ENCODE assay signal across 8 cellular contexts in genomic region chr3:124837065-124837464, GRCh38. TPM values are rescaled to one million over a fixed set of nuclear protein-coding genes. Genes with fewer than 3 reads are reported as not detected.
DNase-seq lines count a peak whose midpoint lies in the region; ATAC-seq and TF ChIP-seq lines count a peak whose summit lies in the region.

No MANE protein-coding gene starts in this region.

- TF ChIP-seq CTCF in Caco-2 (IDR thresholded peaks at IDR 0.05; ENCODE audit: insufficient read depth in 1 of 2, low read depth in 1 of 2, low read length in 1 of 2, severe bottlenecking in 1 of 2, unreplicated experiment in 1 of 2) (no peak), right atrium auricular region (IDR thresholded peaks at IDR 0.05) (no peak)

- no peaks in the 10 kb centered on the region for H3K27me3 Mint-ChIP-seq in Caco-2 (ENCODE audit: insufficient read depth, unreplicated experiment)

- H3K9me3 Mint-ChIP-seq in Caco-2 (ENCODE audit: unreplicated experiment), result peaks cover 12% of the 10 kb centered on the region

- H3K36me3 Mint-ChIP-seq in Caco-2 (ENCODE audit: insufficient read depth, unreplicated experiment), result peaks cover 57% of the 10 kb centered on the region

- H3K27ac Mint-ChIP-seq in Caco-2 (ENCODE audit: unreplicated experiment), result peak overlapping the region; percentile 91

- no peak for DNase-seq in Caco-2
- DNase-seq in right atrium auricular region (ENCODE audit: low spot score), result no peak
- DNase-seq in sciatic nerve (ENCODE audit: low spot score), result no peak
- no peak for DNase-seq in NCI-H1048 (lab: John Stamatoyannopoulos, UW)
- no peak for DNase-seq in posterior vena cava (ENCODE audit: low spot score)

- BruUV-seq in Caco-2 (replicated peaks; lab: Mats Ljungman, UMichigan), result no TSS peak

- ATAC-seq in sciatic nerve (peak; percentile 8), HG03565 (IDR thresholded peaks at IDR 0.05; ENCODE audit: unreplicated experiment) (no peak), HG02970 (IDR thresholded peaks at IDR 0.05; ENCODE audit: low FRiP score, unreplicated experiment) (no peak)

- H3K4me1 Mint-ChIP-seq in Caco-2 (ENCODE audit: low read depth, unreplicated experiment), result peaks cover 44% of the 10 kb centered on the region

- intact Hi-C loops in Caco-2 (cut with micrococcal nuclease; ENCODE audit: unreplicated experiment) (loop anchor here (5.0 kb wide), 3 partner anchors 75 to 225 kb away; no protein-coding TSS in a partner anchor), sciatic nerve (cut with DNase I) (no loop called here), posterior vena cava (cut with DNase I) (no loop called here)

- peaks cover 1% of the 10 kb centered on the region; the same call in 1 of the 2 replicates for H3K36me3 ChIP-seq in Caco-2 (ENCODE audit: control insufficient read depth, insufficient read depth, low read length)
- H3K36me3 ChIP-seq in right atrium auricular region, result peaks cover 20% of the 10 kb centered on the region

- peak overlapping the region; percentile 55 for H3K4me3 Mint-ChIP-seq in Caco-2 (ENCODE audit: unreplicated experiment)

- peaks cover 73% of the 10 kb centered on the region for H3K4me1 ChIP-seq in Caco-2
- peaks cover 0 to 64% of the 10 kb centered on the region in 2 donors for H3K4me1 ChIP-seq in right atrium auricular region

- CTCF ChIA-PET in Caco-2 (lab: Charles Lee), result interaction anchor here (0.9 to 1.0 kb wide), 2 partner anchors 9 to 22 kb away, joined by 3 to 4 read pairs; no protein-coding TSS in a partner anchor

- no peak overlapping the region for H3K4me3 ChIP-seq in Caco-2 (ENCODE audit: low read depth, low read length)
- no peak overlapping the region for H3K4me3 ChIP-seq in right atrium auricular region

- H3K9me3 ChIP-seq in Caco-2 (peaks cover 9% of the 10 kb centered on the region), right atrium auricular region (no peaks in the 10 kb centered on the region)

- H3K27ac ChIP-seq in angular gyrus (ENCODE audit: low read depth, low read length) (peak overlapping the region; percentile 38), right atrium auricular region (peak overlapping the region; percentile 79 to 83)

- H3K27me3 ChIP-seq in Caco-2 (replicated peaks; ENCODE audit: control insufficient read depth, insufficient read depth, low read length), result no peaks in the 10 kb centered on the region
- no peaks in the 10 kb centered on the region for H3K27me3 ChIP-seq in right atrium auricular region

- POLR2A ChIA-PET in Caco-2 (lab: Charles Lee), result interaction anchor here (0.6 kb wide), 1 partner anchor 938 kb away, joined by 4 read pairs; no protein-coding TSS in a partner anchor

RNA-seq across cellular contexts. Expression of gene ITGB5, which starts 50.1 kb away (rescaled TPM):
- 123 and 132 TPM in 2 replicates for total RNA-seq in Caco-2 (2022)
- total RNA-seq in right atrium auricular region, result 100 to 1,000 TPM in 1 of 2 donors, 10 to 100 TPM in 1; 84.0 to 182 TPM
- 138 TPM for total RNA-seq in sciatic nerve
- 100 to 1,000 TPM; 250 to 292 TPM for total RNA-seq in posterior vena cava
